In the genomic region with DNA sequence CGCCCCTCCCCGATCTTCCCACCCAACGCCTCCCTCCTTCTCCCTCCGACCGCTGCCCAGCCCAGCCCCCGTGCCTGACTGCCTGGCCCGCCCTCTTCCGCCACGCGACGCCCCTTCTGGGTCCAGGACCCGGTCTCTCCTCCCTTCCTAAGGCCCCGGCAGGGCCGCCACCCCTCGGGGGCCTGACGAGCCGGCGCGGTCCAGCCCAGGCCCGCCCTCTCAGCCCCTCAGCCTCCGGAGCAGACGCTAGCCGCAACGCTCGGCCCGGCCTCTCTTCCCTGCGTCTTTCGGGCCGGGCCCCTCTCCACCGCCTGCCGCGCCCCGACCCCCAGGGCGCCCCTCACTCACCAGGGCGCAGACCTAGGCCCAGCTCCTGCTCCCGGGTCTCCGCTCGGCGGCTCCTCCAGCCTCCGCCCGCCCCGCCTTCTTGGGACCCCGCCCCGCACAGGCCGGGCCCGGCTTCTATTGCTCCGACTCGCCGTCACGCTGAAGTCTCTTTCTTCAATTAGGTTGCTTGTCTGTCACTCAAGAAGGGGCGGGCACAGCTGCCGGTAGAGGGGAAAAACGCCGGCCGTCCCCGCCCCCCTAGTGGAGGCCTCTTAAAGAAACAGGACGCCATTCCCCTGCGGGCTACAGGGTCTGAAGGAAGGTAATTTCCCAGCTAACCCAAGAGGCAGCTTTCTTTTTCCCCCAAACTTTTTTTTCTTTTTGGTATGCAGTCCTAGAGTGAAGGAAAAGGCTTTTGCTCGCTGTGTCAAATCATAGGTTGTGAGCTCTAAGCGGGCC, we compare ENCODE assay signal across 8 cellular contexts. TPM values are rescaled to one million over a fixed set of nuclear protein-coding genes. Genes with fewer than 3 reads are reported as not detected.
A peak's percentile ranks its signal among the peaks of the same experiment; 100 is the strongest.
DNase-seq lines count a peak whose midpoint lies in the region; TF ChIP-seq lines count a peak whose summit lies in the region.

A gene with protein sequence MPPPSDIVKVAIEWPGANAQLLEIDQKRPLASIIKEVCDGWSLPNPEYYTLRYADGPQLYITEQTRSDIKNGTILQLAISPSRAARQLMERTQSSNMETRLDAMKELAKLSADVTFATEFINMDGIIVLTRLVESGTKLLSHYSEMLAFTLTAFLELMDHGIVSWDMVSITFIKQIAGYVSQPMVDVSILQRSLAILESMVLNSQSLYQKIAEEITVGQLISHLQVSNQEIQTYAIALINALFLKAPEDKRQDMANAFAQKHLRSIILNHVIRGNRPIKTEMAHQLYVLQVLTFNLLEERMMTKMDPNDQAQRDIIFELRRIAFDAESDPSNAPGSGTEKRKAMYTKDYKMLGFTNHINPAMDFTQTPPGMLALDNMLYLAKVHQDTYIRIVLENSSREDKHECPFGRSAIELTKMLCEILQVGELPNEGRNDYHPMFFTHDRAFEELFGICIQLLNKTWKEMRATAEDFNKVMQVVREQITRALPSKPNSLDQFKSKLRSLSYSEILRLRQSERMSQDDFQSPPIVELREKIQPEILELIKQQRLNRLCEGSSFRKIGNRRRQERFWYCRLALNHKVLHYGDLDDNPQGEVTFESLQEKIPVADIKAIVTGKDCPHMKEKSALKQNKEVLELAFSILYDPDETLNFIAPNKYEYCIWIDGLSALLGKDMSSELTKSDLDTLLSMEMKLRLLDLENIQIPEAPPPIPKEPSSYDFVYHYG (minus strand): TSS at position 416 of the 786 bp plus-strand sequence. CDS start 12,133 bp downstream, outside the sequence.

- peaks cover 5% of the 10 kb centered on the region for H3K27me3 Mint-ChIP-seq in neural crest cell (ENCODE audit: low read depth)

- H3K4me1 Mint-ChIP-seq in neural crest cell: peaks cover 40% of the 10 kb centered on the region

- H3K9ac ChIP-seq in stomach smooth muscle (ENCODE audit: low read length in 2 of 2): peak within 1 kb of the TSS; percentile 75 to 79

- peak within 1 kb of the TSS; percentile 91 for H3K27ac Mint-ChIP-seq in neural crest cell (ENCODE audit: unreplicated experiment)

- H3K36me3 ChIP-seq in H7 (replicated peaks; ENCODE audit: control insufficient read depth, insufficient read depth, low read length) (no peaks in the 10 kb centered on the region), stomach smooth muscle (ENCODE audit: control insufficient read depth in 2 of 2, insufficient read depth in 2 of 2, low read length in 2 of 2) (no peaks in the 10 kb centered on the region)

- H3K9me3 ChIP-seq in stomach smooth muscle (ENCODE audit: control insufficient read depth in 2 of 2, low read length in 2 of 2): no peaks in the 10 kb centered on the region

- peak; percentile 99 for DNase-seq in ELF-1 (ENCODE audit: low read depth, low spot score)
- DNase-seq in H7: peak; percentile 97
- peak; percentile 98 for DNase-seq in M059J (ENCODE audit: low read depth)
- DNase-seq in SHP77 (lab: John Stamatoyannopoulos, UW): peak; percentile 96 to 98
- DNase-seq in activated effector memory CD4-positive, alpha-beta T cell treated with anti-CD3 and anti-CD28 coated beads, Interleukin-2, amount 50 U/mL, for 16 hours: peak; percentile 99
- DNase-seq in fibroblast of the conjunctiva (ENCODE audit: low read depth): peak; percentile 90
- DNase-seq in neural crest cell (ENCODE audit: low read depth, low spot score): peak; percentile 92

- TF ChIP-seq CTCF in neural crest cell (conservative IDR thresholded peaks at IDR 0.05): peak; percentile 32

- peaks cover 7% of the 10 kb centered on the region; the same call in 1 of the 2 replicates for H3K27me3 ChIP-seq in H7 (ENCODE audit: control insufficient read depth, insufficient read depth, low read length)
- no peaks in the 10 kb centered on the region for H3K27me3 ChIP-seq in stomach smooth muscle (ENCODE audit: control insufficient read depth in 1 of 2, insufficient read depth in 2 of 2, low read length in 2 of 2)

- H3K9me3 Mint-ChIP-seq in neural crest cell: no peaks in the 10 kb centered on the region

- peak within 1 kb of the TSS; percentile 96 for H3K4me3 Mint-ChIP-seq in neural crest cell

- H3K4me1 ChIP-seq in stomach smooth muscle (ENCODE audit: control insufficient read depth, insufficient read depth, low read length): peaks cover 37% of the 10 kb centered on the region

- H3K4me3 ChIP-seq in H7 (ENCODE audit: insufficient read depth, low read depth, low read length): peak within 1 kb of the TSS; percentile 91
- peak within 1 kb of the TSS; percentile 91 to 94 for H3K4me3 ChIP-seq in stomach smooth muscle (ENCODE audit: low read length in 2 of 2)

- H3K36me3 Mint-ChIP-seq in neural crest cell (ENCODE audit: low read depth): no peaks in the 10 kb centered on the region

- H3K27ac ChIP-seq in stomach smooth muscle (ENCODE audit: low read length): peak within 1 kb of the TSS; percentile 84

RNA-seq across cellular contexts. Expression of the gene that starts here (rescaled TPM):
- 34.2 and 36.8 TPM in 2 replicates for total RNA-seq in H7 (2014; rRNA removed; shearing (Covaris generic))
- total RNA-seq in M059J (2014; rRNA removed; shearing (Covaris generic)): 46.4 and 54.9 TPM in 2 replicates
- 62.4 and 70.1 TPM in 2 replicates for total RNA-seq in neural crest cell

Comparison
In these comparisons a context has a peak if more than half of its experiments do, and no peak if none do; other contexts are left out.
1. Peak in every context shown above with its lines: DNase-seq, H3K4me3 ChIP-seq and H3K27ac ChIP-seq.